Comparison of ENCODE assay signal across 13 cellular contexts in genomic region chr17:9004132-9004960, GRCh38. TPM values are rescaled to one million over a fixed set of nuclear protein-coding genes. Genes with fewer than 3 reads are reported as not detected.
A peak's percentile ranks its signal among the peaks of the same experiment; 100 is the strongest.
DNase-seq lines count a peak whose midpoint lies in the region; ATAC-seq, FAIRE-seq and TF ChIP-seq lines count a peak whose summit lies in the region.
"Had no signal": no experiment of that assay in that cellular context is flagged by ENCODE, and none has a peak within 500 bp of the region (broad histone marks: within the 10 kb centered on the region; RNA-seq: fewer than 3 reads in every experiment).

No MANE protein-coding gene starts in this region.

- H3K36me3 Mint-ChIP-seq in endothelial cell (ENCODE audit: low read depth, unreplicated experiment) (no peaks in the 10 kb centered on the region), naive B cell (peaks cover 0 to 13% of the 10 kb centered on the region in 2 donors)

- TF ChIP-seq POLR2A in vagina (IDR thresholded peaks at IDR 0.05), result no peak

- no peaks in the 10 kb centered on the region for H3K27me3 ChIP-seq in vagina

- intact Hi-C loops in vagina (cut with DNase I), result no loop called here

- H3K4me1 Mint-ChIP-seq in endothelial cell (ENCODE audit: unreplicated experiment) (peaks cover 3% of the 10 kb centered on the region), naive B cell (peaks cover 22 to 36% (median 23%) of the 10 kb centered on the region in 3 donors)

- FAIRE-seq in GM19239 (lab: Jason Lieb, UNC), result no peak

- ATAC-seq in naive B cell (ENCODE audit: low read depth in 2 of 2) (no peak), HG02885 (IDR thresholded peaks at IDR 0.05; ENCODE audit: poor library complexity, unreplicated experiment) (no peak)

- peak; percentile 12 for DNase-seq in stimulated activated CD4-positive, alpha-beta T cell treated with anti-CD3 and anti-CD28 coated beads, Interleukin-15, amount 100 ng/mL, for 24 hours
- DNase-seq in stimulated activated CD4-positive, alpha-beta T cell treated with anti-CD3 and anti-CD28 coated beads, Interleukin-12 subunit alpha, Interleukin-12 subunit beta, amount 100 ng/mL, for 4 hours, result no peak
- DNase-seq in endothelial cell (ENCODE audit: low spot score) (peak; percentile 23), naive B cell (no peak), vagina (ENCODE audit: extremely low spot score in 2 of 2) (no peak), H4 (ENCODE audit: low spot score) (no peak), GM19239 (ENCODE audit: insufficient read length, low spot score) (no peak)
- DNase-seq: MG63, NCI-H69, T-helper 2 cell had no signal

- H3K9me3 ChIP-seq in vagina, result no peaks in the 10 kb centered on the region

- peaks cover 20% of the 10 kb centered on the region for H3K4me1 ChIP-seq in vagina

- H3K36me3 ChIP-seq in vagina, result no peaks in the 10 kb centered on the region
- H3K36me3 ChIP-seq: MG63 had no signal

- no peak overlapping the region for H3K4me3 Mint-ChIP-seq in endothelial cell (ENCODE audit: unreplicated experiment)
- peak overlapping the region; percentile 52 to 87 (median 76) for H3K4me3 Mint-ChIP-seq in naive B cell

- no peak overlapping the region for H3K27ac ChIP-seq in vagina

- no peak for TF ChIP-seq CTCF in endothelial cell (IDR thresholded peaks at IDR 0.05; ENCODE audit: unreplicated experiment)
- TF ChIP-seq CTCF in vagina (IDR thresholded peaks at IDR 0.05), result no peak

- H3K9me3 Mint-ChIP-seq in endothelial cell (ENCODE audit: unreplicated experiment), result peaks cover 1% of the 10 kb centered on the region
- H3K9me3 Mint-ChIP-seq in naive B cell, result peaks cover 0 to 3% (median 0%) of the 10 kb centered on the region in 7 donors

- no peak overlapping the region for H3K27ac Mint-ChIP-seq in endothelial cell (ENCODE audit: unreplicated experiment)
- H3K27ac Mint-ChIP-seq in naive B cell, result peak overlapping the region in 1 of 6 donors; percentile 61
- H3K27ac Mint-ChIP-seq: CD14-positive monocyte had no signal

- peak overlapping the region; percentile 42 to 49 for H3K4me3 ChIP-seq in vagina
- H3K4me3 ChIP-seq: MG63 had no signal

- H3K27me3 Mint-ChIP-seq in endothelial cell (ENCODE audit: unreplicated experiment) (peaks cover 20% of the 10 kb centered on the region), naive B cell (peaks cover 47 to 75% (median 65%) of the 10 kb centered on the region in 3 donors)

RNA-seq across cellular contexts. Expression of gene NTN1, which starts 17.0 kb away (rescaled TPM):
- total RNA-seq in endothelial cell (ENCODE audit: unreplicated experiment) (6.6 TPM), vagina (4.7 TPM)
- under 1 TPM in 5 of 6 donors, not detected in 1; 0.04 to 0.09 (median 0.06) TPM for polyA plus RNA-seq in naive B cell (ENCODE audit: low read depth in 6 of 6)
- total RNA-seq in H4 (2014; rRNA removed; shearing (Covaris generic)), result 0.88 and 2.0 TPM in 2 replicates

RNA-seq across cellular contexts. Expression of gene PIK3R5, which starts 38.8 kb away (rescaled TPM):
- total RNA-seq in endothelial cell (ENCODE audit: unreplicated experiment) (14.5 TPM), vagina (10.6 TPM)
- polyA plus RNA-seq in naive B cell (ENCODE audit: low read depth in 6 of 6), result 10 to 100 TPM in 3 of 6 donors, 1 to 10 TPM in 3; 9.7 to 24.8 (median 11.7) TPM
- total RNA-seq in H4 (2014; rRNA removed; shearing (Covaris generic)), result 0.25 TPM in 1 of 2 replicates, not detected in the other
- total RNA-seq: dermis microvascular lymphatic vessel endothelial cell had no signal

Comparison
In these comparisons a context has a peak if more than half of its experiments do, and no peak if none do; other contexts are left out.
1. DNase-seq: peak in stimulated activated CD4-positive, alpha-beta T cell treated with anti-CD3 and anti-CD28 coated beads, Interleukin-15, amount 100 ng/mL, for 24 hours (single experiment) and endothelial cell (single experiment); none in stimulated activated CD4-positive, alpha-beta T cell treated with anti-CD3 and anti-CD28 coated beads, Interleukin-12 subunit alpha, Interleukin-12 subunit beta, amount 100 ng/mL, for 4 hours (single experiment), naive B cell (single experiment), vagina (0 of 2), H4 (single experiment) and GM19239 (single experiment).